ENCODE assay signal across 8 cellular contexts in genomic region chr12:92144045-92144630, GRCh38. TPM values are rescaled to one million over a fixed set of nuclear protein-coding genes. Genes with fewer than 3 reads are reported as not detected.
A peak's percentile ranks its signal among the peaks of the same experiment; 100 is the strongest.
DNase-seq lines count a peak whose midpoint lies in the region; ATAC-seq and TF ChIP-seq lines count a peak whose summit lies in the region.

No MANE protein-coding gene starts in this region.

- ATAC-seq in HG03066 (IDR thresholded peaks at IDR 0.05; ENCODE audit: low read depth, unreplicated experiment) (peak; percentile 17), WTC11 (peak; percentile 26), HG02938 (IDR thresholded peaks at IDR 0.05; ENCODE audit: unreplicated experiment) (no peak)

- no peaks in the 10 kb centered on the region for H3K27me3 Mint-ChIP-seq in WTC11 (ENCODE audit: low read depth)

- POLR2A ChIA-PET in WTC11 (lab: Charles Lee) = interaction anchor here (0.8 to 3.5 kb wide), 8 partner anchors 10 to 762 kb away, joined by 3 to 67 read pairs (median 4); no protein-coding TSS in a partner anchor

- DNase-seq in GM06990 (ENCODE audit: extremely low read depth, insufficient read length) (no peak), NCI-H2227 (lab: John Stamatoyannopoulos, UW; ENCODE audit: unreplicated experiment) (peak; percentile 88), WTC11 (ENCODE audit: low spot score) (peak; percentile 62), cardiac fibroblast (ENCODE audit: low read depth in 2 of 2) (peak; percentile 98), inferior parietal cortex (ENCODE audit: extremely low spot score) (peak; percentile 76)
- DNase-seq in stimulated activated CD4-positive, alpha-beta T cell treated with anti-CD3 and anti-CD28 coated beads, Interleukin-12 subunit alpha, Interleukin-12 subunit beta, amount 100 ng/mL, for 24 hours (ENCODE audit: low read depth in 2 of 2) = peak; percentile 36 to 39

- H3K27ac Mint-ChIP-seq in WTC11 = peak overlapping the region; percentile 88

- TF ChIP-seq CTCF in GM06990 (IDR thresholded peaks at IDR 0.05; ENCODE audit: insufficient read depth, low read length, poor library complexity, severe bottlenecking) = peak; percentile 59
- no peak for TF ChIP-seq CTCF in WTC11 (IDR thresholded peaks at IDR 0.05)
- TF ChIP-seq CTCF in cardiac fibroblast (IDR thresholded peaks at IDR 0.05; ENCODE audit: low read depth, low read length) = peak; percentile 84

- H3K9me3 Mint-ChIP-seq in WTC11 = no peaks in the 10 kb centered on the region

- peak overlapping the region; percentile 99 for H3K4me3 Mint-ChIP-seq in WTC11

- H3K4me3 ChIP-seq in GM06990 (replicated peaks; ENCODE audit: low read depth, low read length) = peak overlapping the region; percentile 83
- peak overlapping the region; percentile 94 to 98 for H3K4me3 ChIP-seq in cardiac fibroblast (replicated peaks in 1 of 2; ENCODE audit: low read depth in 2 of 2, low read length in 2 of 2)

- H3K4me1 Mint-ChIP-seq in WTC11 = peaks cover 71% of the 10 kb centered on the region

- no peaks in the 10 kb centered on the region for H3K27me3 ChIP-seq in GM06990 (replicated peaks; ENCODE audit: control insufficient read depth, insufficient read depth, low read length)

- peaks cover 4% of the 10 kb centered on the region for H3K36me3 ChIP-seq in GM06990 (ENCODE audit: control insufficient read depth, insufficient read depth, low read length)

- CTCF ChIA-PET in WTC11 (lab: Charles Lee) = interaction anchor here (0.9 to 3.7 kb wide), 7 partner anchors 11 to 762 kb away, joined by 3 to 50 read pairs (median 5); no protein-coding TSS in a partner anchor

- peaks cover 31% of the 10 kb centered on the region for H3K36me3 Mint-ChIP-seq in WTC11

TF ChIP-seq in WTC11, 78 proteins besides CTCF, POLR2A, EP300 and RAD21:
- no peak for TF ChIP-seq PRRX2 (CRISPR knock-in tag; IDR thresholded peaks at IDR 0.05)
- TF ChIP-seq FOXK1 (CRISPR knock-in tag; IDR thresholded peaks at IDR 0.05) = peak; percentile 49; the same call in 1 of the 2 replicates
TF ChIP-seq in WTC11: peak in this region for 1.

RNA-seq across cellular contexts. Expression of gene BTG1, which starts 1.5 kb away (rescaled TPM):
- total RNA-seq in WTC11 (2021) = 26.7 to 32.0 TPM (median 31.2 TPM) in 3 replicates
